ENCODE assay signal across 1 cellular context in genomic region chr4:109432203-109432602, GRCh38.
TF ChIP-seq lines count a peak whose summit lies in the region.

No MANE protein-coding gene starts in this region.

TF ChIP-seq in A549, 52 proteins besides CTCF, POLR2A, EP300 and RAD21 (continued from another document):
- TF ChIP-seq ELK1 (IDR thresholded peaks at IDR 0.05; ENCODE audit: low read depth, low read length) (no peak), CEBPB (IDR thresholded peaks at IDR 0.05) (no peak), EHF (CRISPR knock-in tag; IDR thresholded peaks at IDR 0.05) (no peak), SREBF2 (IDR thresholded peaks at IDR 0.05) (no peak), HES2 (IDR thresholded peaks at IDR 0.05) (no peak), FOSL2 (IDR thresholded peaks at IDR 0.05) (no peak), FOSL2 (CRISPR knock-in tag; IDR thresholded peaks at IDR 0.05) (no peak), RARB (CRISPR knock-in tag; IDR thresholded peaks at IDR 0.05) (no peak)
